In genomic region chr1:205406252-205406651, GRCh38 we compare ENCODE assay signal across 15 cellular contexts. TPM values are rescaled to one million over a fixed set of nuclear protein-coding genes. Genes with fewer than 3 reads are reported as not detected.
"Had no signal": no experiment of that assay in that cellular context is flagged by ENCODE, and none has a peak within 500 bp of the region (broad histone marks: within the 10 kb centered on the region; RNA-seq: fewer than 3 reads in every experiment).

No MANE protein-coding gene starts in this region.

RNA-seq across cellular contexts. Expression of gene LEMD1, which starts 15.6 kb away (rescaled TPM):
- total RNA-seq: activated B cell treated with CpG ODN at 0.5 μM for 24 hours; activated T-helper 1 cell treated with anti-CD3 and anti-CD28 coated beads, Interleukin-12 subunit alpha, Interleukin-12 subunit beta, Interleukin-2, Interleukin-4 antibody, amounts not matched to agents 30 ng/mL and 10 ng/mL and 1 ng/mL, durations not matched to agents 14 hours and 24 hours and 36 hours; activated T-helper 2 cell treated with anti-CD3 and anti-CD28 coated beads, Interferon-gamma antibody, Interleukin-2, Interleukin-4, amounts not matched to agents 10 μg/mL and 5 μg/mL and 100 μg/mL, durations not matched to agents 14 hours and 24 hours and 36 hours; cardiac septum; gastrocnemius medialis; T-helper 2 cell treated with Interferon-gamma antibody and Interleukin-4, amounts not matched to agents 100 ng/mL and 5 ng/mL, for 36 hours had no signal
- polyA plus RNA-seq: heart left ventricle had no signal

RNA-seq across cellular contexts. Expression of gene KLHDC8A, which starts 49.5 kb away (rescaled TPM):
- total RNA-seq: activated CD4-positive, alpha-beta memory T cell treated with anti-CD3 and anti-CD28 coated beads for 36 hours; activated CD8-positive, alpha-beta memory T cell treated with anti-CD3 and anti-CD28 coated beads for 36 hours; activated CD8-positive, alpha-beta memory T cell treated with anti-CD3 and anti-CD28 coated beads, Interleukin-2, amount 10 ng/mL, durations not matched to agents 7 days and 5 days; activated CD8-positive, alpha-beta T cell treated with anti-CD3 and anti-CD28 coated beads, Interleukin-2, amount 10 ng/mL, durations not matched to agents 7 days and 5 days; activated T-helper 1 cell treated with anti-CD3 and anti-CD28 coated beads, Interleukin-12 subunit alpha, Interleukin-12 subunit beta, Interleukin-2, Interleukin-4 antibody, amounts not matched to agents 30 ng/mL and 10 ng/mL and 1 ng/mL, durations not matched to agents 14 hours and 24 hours and 36 hours; activated T-helper 2 cell treated with anti-CD3 and anti-CD28 coated beads, Interferon-gamma antibody, Interleukin-2, Interleukin-4, amounts not matched to agents 10 μg/mL and 5 μg/mL and 100 μg/mL, durations not matched to agents 14 hours and 24 hours and 36 hours; bronchial epithelial cell; cardiac septum; dermis microvascular lymphatic vessel endothelial cell; foreskin keratinocyte; gastrocnemius medialis; T-helper 1 cell treated with Interleukin-12 subunit alpha and Interleukin-12 subunit beta and Interleukin-4 antibody, amounts not matched to agents 30 ng/mL and 1 ng/mL, for 36 hours; T-helper 2 cell treated with Interferon-gamma antibody and Interleukin-4, amounts not matched to agents 100 ng/mL and 5 ng/mL, for 36 hours had no signal
- polyA plus RNA-seq: foreskin keratinocyte had no signal

RNA-seq across cellular contexts. Expression of gene BLACAT1, which starts 49.6 kb away (rescaled TPM):
- total RNA-seq: activated T-helper 2 cell treated with anti-CD3 and anti-CD28 coated beads, Interferon-gamma antibody, Interleukin-2, Interleukin-4, amounts not matched to agents 10 μg/mL and 5 μg/mL and 100 μg/mL, durations not matched to agents 14 hours and 24 hours and 36 hours; cardiac septum; gastrocnemius medialis had no signal
- polyA plus RNA-seq: heart left ventricle had no signal
